ENCODE assay signal across 7 cellular contexts in genomic region chr22:32197553-32198226, GRCh38. TPM values are rescaled to one million over a fixed set of nuclear protein-coding genes. Genes with fewer than 3 reads are reported as not detected.
"Had no signal": no experiment of that assay in that cellular context is flagged by ENCODE, and none has a peak within 500 bp of the region (broad histone marks: within the 10 kb centered on the region; RNA-seq: fewer than 3 reads in every experiment).

No MANE protein-coding gene starts in this region.

RNA-seq across cellular contexts. Expression of gene RFPL2, which starts 7.2 kb away (rescaled TPM):
- total RNA-seq: GM23248, GM23338, H4, H9, HFFc6 had no signal
- polyA plus RNA-seq: GM23248 had no signal

RNA-seq across cellular contexts. Expression of gene C22orf42, which starts 38.6 kb away (rescaled TPM):
- total RNA-seq: GM23248, H1, H4, H7, H9, HFFc6 had no signal
- polyA plus RNA-seq: GM23248 had no signal

RNA-seq across cellular contexts. Expression of gene SLC5A4, which starts 57.5 kb away (rescaled TPM):
- total RNA-seq: GM23248, GM23338, H1, H7, H9, HFFc6 had no signal
- polyA plus RNA-seq: GM23248 had no signal
